In the genomic region with DNA sequence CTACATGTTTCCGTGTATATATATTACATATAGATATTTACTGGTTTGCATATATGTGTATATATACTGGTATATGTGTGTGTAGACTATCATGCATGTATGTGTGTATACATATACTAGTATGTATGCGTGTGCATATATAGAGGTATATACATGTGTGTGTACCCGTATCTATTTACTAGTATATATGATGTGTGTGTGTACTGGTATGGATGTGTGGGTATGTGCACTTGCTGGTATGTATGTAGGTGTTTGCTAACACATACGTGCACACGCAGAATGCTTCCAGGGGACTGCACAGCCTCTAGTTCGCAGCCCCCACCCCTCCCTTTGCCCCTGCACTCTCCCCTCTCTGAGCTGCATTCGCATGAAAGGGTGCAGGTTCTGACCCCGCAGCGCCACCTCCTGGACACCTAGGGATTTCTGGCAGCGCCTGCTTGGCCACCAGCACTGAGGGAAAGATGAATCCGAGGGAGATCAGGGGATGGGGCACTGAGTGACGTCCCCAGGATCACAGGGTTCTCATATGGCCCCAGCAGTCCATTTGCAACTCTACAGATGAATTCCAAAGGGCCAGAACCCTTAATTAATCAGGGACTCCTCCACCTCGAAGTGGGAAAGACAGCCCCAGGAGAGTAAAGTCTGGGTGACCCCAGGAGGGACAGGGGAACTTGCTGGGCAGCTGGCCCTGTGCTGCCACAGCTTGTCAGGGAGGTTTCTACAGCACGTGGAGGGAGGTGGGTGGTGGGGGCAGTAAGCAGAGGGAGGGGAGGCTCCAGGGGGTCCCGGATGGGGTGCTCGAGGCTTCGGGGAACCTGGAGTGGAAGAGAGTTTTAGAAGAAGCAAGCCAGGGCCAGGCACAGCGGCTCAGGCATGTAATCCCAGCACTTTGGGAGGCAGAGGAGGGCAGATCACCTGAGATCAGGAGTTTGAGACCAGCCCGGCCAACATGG, we compare ENCODE assay signal across 1 cellular context.
TF ChIP-seq lines count a peak whose summit lies in the region.

No MANE protein-coding gene starts in this region.

TF ChIP-seq in HepG2, 621 proteins besides CTCF, POLR2A, EP300 and RAD21 (continued from another document):
- TF ChIP-seq, protein P1, sequence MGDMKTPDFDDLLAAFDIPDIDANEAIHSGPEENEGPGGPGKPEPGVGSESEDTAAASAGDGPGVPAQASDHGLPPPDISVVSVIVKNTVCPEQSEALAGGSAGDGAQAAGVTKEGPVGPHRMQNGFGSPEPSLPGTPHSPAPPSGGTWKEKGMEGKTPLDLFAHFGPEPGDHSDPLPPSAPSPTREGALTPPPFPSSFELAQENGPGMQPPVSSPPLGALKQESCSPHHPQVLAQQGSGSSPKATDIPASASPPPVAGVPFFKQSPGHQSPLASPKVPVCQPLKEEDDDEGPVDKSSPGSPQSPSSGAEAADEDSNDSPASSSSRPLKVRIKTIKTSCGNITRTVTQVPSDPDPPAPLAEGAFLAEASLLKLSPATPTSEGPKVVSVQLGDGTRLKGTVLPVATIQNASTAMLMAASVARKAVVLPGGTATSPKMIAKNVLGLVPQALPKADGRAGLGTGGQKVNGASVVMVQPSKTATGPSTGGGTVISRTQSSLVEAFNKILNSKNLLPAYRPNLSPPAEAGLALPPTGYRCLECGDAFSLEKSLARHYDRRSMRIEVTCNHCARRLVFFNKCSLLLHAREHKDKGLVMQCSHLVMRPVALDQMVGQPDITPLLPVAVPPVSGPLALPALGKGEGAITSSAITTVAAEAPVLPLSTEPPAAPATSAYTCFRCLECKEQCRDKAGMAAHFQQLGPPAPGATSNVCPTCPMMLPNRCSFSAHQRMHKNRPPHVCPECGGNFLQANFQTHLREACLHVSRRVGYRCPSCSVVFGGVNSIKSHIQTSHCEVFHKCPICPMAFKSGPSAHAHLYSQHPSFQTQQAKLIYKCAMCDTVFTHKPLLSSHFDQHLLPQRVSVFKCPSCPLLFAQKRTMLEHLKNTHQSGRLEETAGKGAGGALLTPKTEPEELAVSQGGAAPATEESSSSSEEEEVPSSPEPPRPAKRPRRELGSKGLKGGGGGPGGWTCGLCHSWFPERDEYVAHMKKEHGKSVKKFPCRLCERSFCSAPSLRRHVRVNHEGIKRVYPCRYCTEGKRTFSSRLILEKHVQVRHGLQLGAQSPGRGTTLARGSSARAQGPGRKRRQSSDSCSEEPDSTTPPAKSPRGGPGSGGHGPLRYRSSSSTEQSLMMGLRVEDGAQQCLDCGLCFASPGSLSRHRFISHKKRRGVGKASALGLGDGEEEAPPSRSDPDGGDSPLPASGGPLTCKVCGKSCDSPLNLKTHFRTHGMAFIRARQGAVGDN (CRISPR knock-in tag; IDR thresholded peaks at IDR 0.05): peak; percentile 35; the same call in 1 of the 2 replicates
- TF ChIP-seq NFATC3 (CRISPR knock-in tag; IDR thresholded peaks at IDR 0.05): 0 out of 2 replicates have a peak, but pooled peaks have one; percentile 58
- 0 out of 2 replicates have a peak, but pooled peaks have one; percentile 8 for TF ChIP-seq HCFC1 (IDR thresholded peaks at IDR 0.05; ENCODE audit: low read depth, low read length)
- peak; percentile 20 for TF ChIP-seq TEAD3 (CRISPR knock-in tag; optimal IDR thresholded peaks at IDR 0.05; ENCODE audit: borderline replicate concordance)
- TF ChIP-seq ZNF577 (CRISPR knock-in tag; IDR thresholded peaks at IDR 0.05; ENCODE audit: borderline replicate concordance, low read depth): no peak
- no peak for TF ChIP-seq ZNF205 (CRISPR knock-in tag; IDR thresholded peaks at IDR 0.05)
- no peak for TF ChIP-seq LCORL (IDR thresholded peaks at IDR 0.05)
- TF ChIP-seq LCORL (CRISPR knock-in tag; IDR thresholded peaks at IDR 0.05): peak; percentile 44; the same call in 1 of the 2 replicates
- peak; percentile 89 for TF ChIP-seq XRCC5 (optimal IDR thresholded peaks at IDR 0.05; ENCODE audit: low read length)
- no peak for TF ChIP-seq ZNF556 (CRISPR knock-in tag; IDR thresholded peaks at IDR 0.05; ENCODE audit: borderline replicate concordance)
- TF ChIP-seq, protein P2, sequence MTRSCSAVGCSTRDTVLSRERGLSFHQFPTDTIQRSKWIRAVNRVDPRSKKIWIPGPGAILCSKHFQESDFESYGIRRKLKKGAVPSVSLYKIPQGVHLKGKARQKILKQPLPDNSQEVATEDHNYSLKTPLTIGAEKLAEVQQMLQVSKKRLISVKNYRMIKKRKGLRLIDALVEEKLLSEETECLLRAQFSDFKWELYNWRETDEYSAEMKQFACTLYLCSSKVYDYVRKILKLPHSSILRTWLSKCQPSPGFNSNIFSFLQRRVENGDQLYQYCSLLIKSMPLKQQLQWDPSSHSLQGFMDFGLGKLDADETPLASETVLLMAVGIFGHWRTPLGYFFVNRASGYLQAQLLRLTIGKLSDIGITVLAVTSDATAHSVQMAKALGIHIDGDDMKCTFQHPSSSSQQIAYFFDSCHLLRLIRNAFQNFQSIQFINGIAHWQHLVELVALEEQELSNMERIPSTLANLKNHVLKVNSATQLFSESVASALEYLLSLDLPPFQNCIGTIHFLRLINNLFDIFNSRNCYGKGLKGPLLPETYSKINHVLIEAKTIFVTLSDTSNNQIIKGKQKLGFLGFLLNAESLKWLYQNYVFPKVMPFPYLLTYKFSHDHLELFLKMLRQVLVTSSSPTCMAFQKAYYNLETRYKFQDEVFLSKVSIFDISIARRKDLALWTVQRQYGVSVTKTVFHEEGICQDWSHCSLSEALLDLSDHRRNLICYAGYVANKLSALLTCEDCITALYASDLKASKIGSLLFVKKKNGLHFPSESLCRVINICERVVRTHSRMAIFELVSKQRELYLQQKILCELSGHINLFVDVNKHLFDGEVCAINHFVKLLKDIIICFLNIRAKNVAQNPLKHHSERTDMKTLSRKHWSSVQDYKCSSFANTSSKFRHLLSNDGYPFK (CRISPR knock-in tag; IDR thresholded peaks at IDR 0.05; ENCODE audit: borderline replicate concordance): no peak
- peak; percentile 64 for TF ChIP-seq SMC3 (IDR thresholded peaks at IDR 0.05; ENCODE audit: low read length)
- peak; percentile 22; the same call in 1 of the 2 replicates for TF ChIP-seq ZFX (CRISPR knock-in tag; IDR thresholded peaks at IDR 0.05; ENCODE audit: low read depth)
- TF ChIP-seq ZNF652 (CRISPR knock-in tag; IDR thresholded peaks at IDR 0.05; ENCODE audit: borderline replicate concordance, low read depth): peak; percentile 72
- TF ChIP-seq, protein P3, sequence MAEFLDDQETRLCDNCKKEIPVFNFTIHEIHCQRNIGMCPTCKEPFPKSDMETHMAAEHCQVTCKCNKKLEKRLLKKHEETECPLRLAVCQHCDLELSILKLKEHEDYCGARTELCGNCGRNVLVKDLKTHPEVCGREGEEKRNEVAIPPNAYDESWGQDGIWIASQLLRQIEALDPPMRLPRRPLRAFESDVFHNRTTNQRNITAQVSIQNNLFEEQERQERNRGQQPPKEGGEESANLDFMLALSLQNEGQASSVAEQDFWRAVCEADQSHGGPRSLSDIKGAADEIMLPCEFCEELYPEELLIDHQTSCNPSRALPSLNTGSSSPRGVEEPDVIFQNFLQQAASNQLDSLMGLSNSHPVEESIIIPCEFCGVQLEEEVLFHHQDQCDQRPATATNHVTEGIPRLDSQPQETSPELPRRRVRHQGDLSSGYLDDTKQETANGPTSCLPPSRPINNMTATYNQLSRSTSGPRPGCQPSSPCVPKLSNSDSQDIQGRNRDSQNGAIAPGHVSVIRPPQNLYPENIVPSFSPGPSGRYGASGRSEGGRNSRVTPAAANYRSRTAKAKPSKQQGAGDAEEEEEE (CRISPR knock-in tag; IDR thresholded peaks at IDR 0.05; ENCODE audit: borderline replicate concordance): no peak
- TF ChIP-seq HMGXB4 (CRISPR knock-in tag; IDR thresholded peaks at IDR 0.05; ENCODE audit: borderline replicate concordance in 1 of 2, low read depth in 1 of 2): peak in 1 of 2 experiments; percentile 61; a peak in 2 of 4 replicates
- no peak for TF ChIP-seq ARID5B (CRISPR knock-in tag; IDR thresholded peaks at IDR 0.05)
- peak; percentile 38; the same call in 1 of the 2 replicates for TF ChIP-seq GATAD2A (CRISPR knock-in tag; IDR thresholded peaks at IDR 0.05)
- TF ChIP-seq EEA1 (CRISPR knock-in tag; IDR thresholded peaks at IDR 0.05; ENCODE audit: borderline replicate concordance): no peak
- 0 out of 2 replicates have a peak, but pooled peaks have one; percentile 17 for TF ChIP-seq ZNF768 (CRISPR knock-in tag; IDR thresholded peaks at IDR 0.05)
- TF ChIP-seq, protein P4, sequence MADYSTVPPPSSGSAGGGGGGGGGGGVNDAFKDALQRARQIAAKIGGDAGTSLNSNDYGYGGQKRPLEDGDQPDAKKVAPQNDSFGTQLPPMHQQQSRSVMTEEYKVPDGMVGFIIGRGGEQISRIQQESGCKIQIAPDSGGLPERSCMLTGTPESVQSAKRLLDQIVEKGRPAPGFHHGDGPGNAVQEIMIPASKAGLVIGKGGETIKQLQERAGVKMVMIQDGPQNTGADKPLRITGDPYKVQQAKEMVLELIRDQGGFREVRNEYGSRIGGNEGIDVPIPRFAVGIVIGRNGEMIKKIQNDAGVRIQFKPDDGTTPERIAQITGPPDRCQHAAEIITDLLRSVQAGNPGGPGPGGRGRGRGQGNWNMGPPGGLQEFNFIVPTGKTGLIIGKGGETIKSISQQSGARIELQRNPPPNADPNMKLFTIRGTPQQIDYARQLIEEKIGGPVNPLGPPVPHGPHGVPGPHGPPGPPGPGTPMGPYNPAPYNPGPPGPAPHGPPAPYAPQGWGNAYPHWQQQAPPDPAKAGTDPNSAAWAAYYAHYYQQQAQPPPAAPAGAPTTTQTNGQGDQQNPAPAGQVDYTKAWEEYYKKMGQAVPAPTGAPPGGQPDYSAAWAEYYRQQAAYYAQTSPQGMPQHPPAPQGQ (CRISPR knock-in tag; IDR thresholded peaks at IDR 0.05; ENCODE audit: borderline replicate concordance): no peak
- peak; percentile 27; the same call in 1 of the 2 replicates for TF ChIP-seq SAP130 (CRISPR knock-in tag; IDR thresholded peaks at IDR 0.05; ENCODE audit: low read depth)
- no peak for TF ChIP-seq ATRX (CRISPR knock-in tag; IDR thresholded peaks at IDR 0.05; ENCODE audit: borderline replicate concordance)
- 0 out of 2 replicates have a peak, but pooled peaks have one; percentile 38 for TF ChIP-seq ZBTB33 (CRISPR knock-in tag; IDR thresholded peaks at IDR 0.05)
- TF ChIP-seq NFE2 (CRISPR knock-in tag; IDR thresholded peaks at IDR 0.05): no peak
- peak; percentile 49; the same call in 1 of the 2 replicates for TF ChIP-seq ZNF232 (CRISPR knock-in tag; IDR thresholded peaks at IDR 0.05; ENCODE audit: borderline replicate concordance)
- TF ChIP-seq ZGPAT (CRISPR knock-in tag; IDR thresholded peaks at IDR 0.05): no peak
- no peak for TF ChIP-seq ZNF703 (CRISPR knock-in tag; IDR thresholded peaks at IDR 0.05; ENCODE audit: borderline replicate concordance)
- peak; percentile 45; the same call in 1 of the 2 replicates for TF ChIP-seq KDM2A (CRISPR knock-in tag; IDR thresholded peaks at IDR 0.05; ENCODE audit: borderline replicate concordance, low read depth)
- TF ChIP-seq PHF20 (CRISPR knock-in tag; IDR thresholded peaks at IDR 0.05): no peak
